ENCODE assay signal across 9 cellular contexts in genomic region chr7:143901360-143901709, GRCh38. TPM values are rescaled to one million over a fixed set of nuclear protein-coding genes. Genes with fewer than 3 reads are reported as not detected.
DNase-seq lines count a peak whose midpoint lies in the region; ATAC-seq and TF ChIP-seq lines count a peak whose summit lies in the region.
"Had no signal": no experiment of that assay in that cellular context is flagged by ENCODE, and none has a peak within 500 bp of the region (broad histone marks: within the 10 kb centered on the region; RNA-seq: fewer than 3 reads in every experiment).

No MANE protein-coding gene starts in this region.

- peaks cover 22% of the 10 kb centered on the region for H3K4me1 Mint-ChIP-seq in CD14-positive monocyte

- no peaks in the 10 kb centered on the region for H3K9me3 ChIP-seq in trophoblast cell (ENCODE audit: insufficient read depth, low read depth, low read length)

- peaks cover 3 to 9% (median 4%) of the 10 kb centered on the region in 3 donors for H3K27me3 Mint-ChIP-seq in CD14-positive monocyte (ENCODE audit: low read depth in 3 of 3)

- H4K8ac ChIP-seq in trophoblast cell (ENCODE audit: low read depth, low read length): peak overlapping the region; percentile 98

- H3K4me2 ChIP-seq in trophoblast cell (ENCODE audit: low read length): peak overlapping the region; percentile 64

- H3K36me3 ChIP-seq in trophoblast cell (ENCODE audit: control insufficient read depth in 1 of 2, insufficient read depth in 2 of 2, low read length in 2 of 2): no peaks in the 10 kb centered on the region

- peak overlapping the region; percentile 70 for H2BK120ac ChIP-seq in trophoblast cell (ENCODE audit: insufficient read depth, low read length, poor library complexity)

- H3K4me3 Mint-ChIP-seq in CD14-positive monocyte: peak overlapping the region; percentile 89 to 96

- peak overlapping the region; percentile 97 for H4K12ac ChIP-seq in trophoblast cell (ENCODE audit: low read depth, low read length)

- H3K36me3 Mint-ChIP-seq in CD14-positive monocyte: no peaks in the 10 kb centered on the region
- H3K36me3 Mint-ChIP-seq in activated naive CD4-positive, alpha-beta T cell treated with anti-CD3 and anti-CD28 coated beads, Interleukin-2, amount 50 U/mL, for 72 hours: peaks cover 6 to 7% of the 10 kb centered on the region in 2 donors

- H3K27me3 ChIP-seq in trophoblast cell (ENCODE audit: insufficient read depth, low read length): no peaks in the 10 kb centered on the region

- peak overlapping the region; percentile 25 for H3K9ac ChIP-seq in trophoblast cell (ENCODE audit: low read length)

- H2AFZ ChIP-seq in trophoblast cell (ENCODE audit: insufficient read depth, low read length, poor library complexity): peak overlapping the region; percentile 59

- peak; percentile 26 for ATAC-seq in HG03039 (IDR thresholded peaks at IDR 0.05; ENCODE audit: unreplicated experiment)
- peak in 1 of 2 donors; percentile 12 for ATAC-seq in activated naive CD4-positive, alpha-beta T cell treated with anti-CD3 and anti-CD28 coated beads, Interleukin-2, amount 50 U/mL, for 72 hours

- intact Hi-C loops in CD14-positive monocyte (cut with micrococcal nuclease) (loop anchor here in 1 of 2 donors (10.0 kb wide), 1 partner anchor 57 kb away; no protein-coding TSS in a partner anchor), cardiac septum (cut with DNase I) (loop anchor here (10.0 kb wide), 1 partner anchor 517 kb away; the partner anchor contains the start of gene ZYX)

- peaks cover 25% of the 10 kb centered on the region for H3K79me1 ChIP-seq in trophoblast cell (ENCODE audit: low read length)

- WGBS in trophoblast cell (ENCODE audit: extremely low coverage, insufficient coverage, insufficient read length): no CpG with 5 or more reads among the region's 15 CpGs

- H2BK12ac ChIP-seq in trophoblast cell (ENCODE audit: low read length): no peak overlapping the region

- TF ChIP-seq CTCF in CD14-positive monocyte (IDR thresholded peaks at IDR 0.05): no peak

- peaks cover 0 to 2% (median 0%) of the 10 kb centered on the region in 7 donors for H3K9me3 Mint-ChIP-seq in CD14-positive monocyte
- H3K9me3 Mint-ChIP-seq in activated naive CD4-positive, alpha-beta T cell treated with anti-CD3 and anti-CD28 coated beads, Interleukin-2, amount 50 U/mL, for 72 hours: no peaks in the 10 kb centered on the region

- peak overlapping the region; percentile 95 for H3K27ac ChIP-seq in trophoblast cell (ENCODE audit: low read depth, low read length)

- H3K18ac ChIP-seq in trophoblast cell (ENCODE audit: low read length): peak overlapping the region; percentile 99

- H3K4me3 ChIP-seq in trophoblast cell (ENCODE audit: low read depth, low read length): peak overlapping the region; percentile 90

- peak overlapping the region; percentile 89 for H3K4ac ChIP-seq in trophoblast cell (ENCODE audit: low read depth, low read length)

- peak overlapping the region; percentile 99 for H3K14ac ChIP-seq in trophoblast cell (ENCODE audit: low read length)

- H3K27ac Mint-ChIP-seq in CD14-positive monocyte: peak overlapping the region in 6 of 7 donors; percentile 67 to 93 (median 80)
- H3K27ac Mint-ChIP-seq in activated naive CD4-positive, alpha-beta T cell treated with anti-CD3 and anti-CD28 coated beads, Interleukin-2, amount 50 U/mL, for 72 hours: peak overlapping the region; percentile 86 to 90

- H4K91ac ChIP-seq in trophoblast cell (ENCODE audit: low read depth, low read length): peak overlapping the region; percentile 91

- peak overlapping the region; percentile 94 for H2BK5ac ChIP-seq in trophoblast cell (ENCODE audit: low read depth, low read length, poor library complexity)

- peaks cover 11% of the 10 kb centered on the region for H3K79me2 ChIP-seq in trophoblast cell (ENCODE audit: control insufficient read depth, insufficient read depth, low read length, poor library complexity)

- H3K4me1 ChIP-seq in trophoblast cell (ENCODE audit: control insufficient read depth in 1 of 2, insufficient read depth in 2 of 2, low read length in 2 of 2): peaks cover 18 to 28% of the 10 kb centered on the region in 2 experiments

- H3K23ac ChIP-seq in trophoblast cell (ENCODE audit: low read length): no peak overlapping the region

- DNase-seq in CD14-positive monocyte (ENCODE audit: low spot score) (no peak), cardiac septum (ENCODE audit: low spot score) (peak; percentile 76), trophoblast cell (no peak), HT-29 (ENCODE audit: low spot score) (no peak), SHP77 treated with DMSO at 0.1 percent for 48 hours (lab: John Stamatoyannopoulos, UW) (no peak), NCI-H2227 (lab: John Stamatoyannopoulos, UW; ENCODE audit: unreplicated experiment) (no peak)
- no peak for DNase-seq in activated naive CD4-positive, alpha-beta T cell treated with anti-CD3 and anti-CD28 coated beads, Interleukin-2, amount 50 U/mL, for 72 hours (ENCODE audit: low spot score in 2 of 2)

- peak overlapping the region; percentile 81 for H2AK5ac ChIP-seq in trophoblast cell (ENCODE audit: low read length)

RNA-seq across cellular contexts. Expression of gene TCAF1, which starts 0.6 kb away (rescaled TPM):
- polyA plus RNA-seq in CD14-positive monocyte: 1 to 10 TPM; 1.8 to 3.3 TPM
- 10 to 100 TPM; 19.9 to 23.0 TPM for total RNA-seq in activated naive CD4-positive, alpha-beta T cell treated with anti-CD3 and anti-CD28 coated beads, Interleukin-2, amount 50 U/mL, for 72 hours
- total RNA-seq in cardiac septum: 46.3 TPM
- polyA plus RNA-seq in trophoblast cell (2013): 89.6 TPM in 2 replicates
- 17.4 and 22.4 TPM in 2 replicates for total RNA-seq in HT-29 (2014; rRNA removed; shearing (Covaris generic))

RNA-seq across cellular contexts. Expression of gene OR2F2, which starts 33.7 kb away (rescaled TPM):
- not detected for polyA plus RNA-seq in CD14-positive monocyte
- not detected for total RNA-seq in activated naive CD4-positive, alpha-beta T cell treated with anti-CD3 and anti-CD28 coated beads, Interleukin-2, amount 50 U/mL, for 72 hours
- total RNA-seq in cardiac septum: not detected
- not detected in 2 replicates for polyA plus RNA-seq in trophoblast cell (2013)
- total RNA-seq in HT-29 (2014; rRNA removed; shearing (Covaris generic)): not detected in 2 replicates

RNA-seq across cellular contexts. Expression of gene OR2F1, which starts 53.3 kb away (rescaled TPM):
- not detected for polyA plus RNA-seq in CD14-positive monocyte
- not detected for total RNA-seq in activated naive CD4-positive, alpha-beta T cell treated with anti-CD3 and anti-CD28 coated beads, Interleukin-2, amount 50 U/mL, for 72 hours
- total RNA-seq in cardiac septum: not detected
- 0.92 and 1.1 TPM in 2 replicates for polyA plus RNA-seq in trophoblast cell (2013)
- not detected in 2 replicates for total RNA-seq in HT-29 (2014; rRNA removed; shearing (Covaris generic))
- total RNA-seq: NCI-H460 had no signal
